In the genomic region with DNA sequence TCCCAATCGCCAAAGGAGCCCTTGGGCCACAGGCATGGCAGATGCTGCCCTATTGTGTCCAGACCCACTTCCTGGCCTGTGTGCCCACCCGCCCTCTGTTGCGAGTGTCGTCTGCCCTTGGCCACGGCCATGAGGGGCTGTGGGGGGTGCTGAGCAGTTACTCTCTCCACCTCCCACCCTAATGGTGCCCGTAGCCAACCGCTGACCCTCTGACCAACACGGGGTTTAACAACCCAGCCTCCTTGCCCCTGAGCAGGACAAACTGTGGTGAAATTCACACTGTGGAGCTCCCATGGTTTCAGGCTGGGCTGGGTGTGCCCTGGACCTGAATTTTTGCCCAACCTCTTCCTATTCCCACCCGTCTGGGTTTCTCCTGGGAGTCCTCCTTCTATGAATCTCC, we compare ENCODE assay signal across 23 cellular contexts.
"Had no signal": no experiment of that assay in that cellular context is flagged by ENCODE, and none has a peak within 500 bp of the region (broad histone marks: within the 10 kb centered on the region; RNA-seq: fewer than 3 reads in every experiment).

No MANE protein-coding gene starts in this region.

- H3K9me3 ChIP-seq: esophagus squamous epithelium, left ventricle myocardium inferior, right atrium auricular region, testis, transverse colon, uterus had no signal

- H3K4me3 ChIP-seq: esophagus squamous epithelium, left ventricle myocardium inferior, right atrium auricular region, testis, transverse colon, uterus had no signal

- H3K4me1 ChIP-seq: left ventricle myocardium inferior, parathyroid adenoma, right atrium auricular region, testis, uterus had no signal

- H3K9ac ChIP-seq: parathyroid adenoma had no signal

- DNase-seq: activated CD4-positive, alpha-beta T cell treated with anti-CD3 and anti-CD28 coated beads for 1 hour; activated CD4-positive, alpha-beta T cell treated with anti-CD3 and anti-CD28 coated beads, Interleukin-2, amount 10 ng/mL, durations not matched to agents 7 days and 5 days; activated effector memory CD4-positive, alpha-beta T cell treated with Interleukin-2 at 50 U/mL for 16 hours; activated naive CD4-positive, alpha-beta T cell treated with Interleukin-2 at 50 U/mL for 16 hours; activated T-cell treated with anti-CD3 and anti-CD28 coated beads for 4 hours; amygdala; caudate nucleus; esophagus squamous epithelium; foreskin melanocyte; kidney glomerular epithelial cell; left ventricle myocardium inferior; occipital lobe; stimulated activated CD4-positive, alpha-beta T cell treated with anti-CD3 and anti-CD28 coated beads, Interleukin-2, amount 100 ng/mL, for 48 hours; stimulated activated naive CD8-positive, alpha-beta T cell treated with anti-CD3 and anti-CD28 coated beads, Interleukin-15, Interleukin-2, amounts not matched to agents 100 U/mL and 50 U/mL, for 24 hours; T-helper 17 cell; T1000; testis; transverse colon; uterus had no signal

- H2AFZ ChIP-seq: parathyroid adenoma had no signal

- H3K27ac ChIP-seq: esophagus squamous epithelium, left ventricle myocardium inferior, parathyroid adenoma, right atrium auricular region, testis, transverse colon, uterus had no signal

- H3K79me2 ChIP-seq: parathyroid adenoma had no signal

- H3K36me3 ChIP-seq: esophagus squamous epithelium, left ventricle myocardium inferior, right atrium auricular region, transverse colon, uterus had no signal

- H3K27me3 ChIP-seq: right atrium auricular region, testis, transverse colon, uterus had no signal

- ATAC-seq: activated T-cell treated with anti-CD3 and anti-CD28 coated beads, Interleukin-2, amount 50 U/mL, for 72 hours; stimulated activated naive CD8-positive, alpha-beta T cell treated with anti-CD3 and anti-CD28 coated beads, Interleukin-15, Interleukin-2, amounts not matched to agents 100 U/mL and 50 U/mL, for 24 hours; T-helper 17 cell; WTC11 had no signal
